1 cellular context compared by ENCODE assay signal in the genomic region with DNA sequence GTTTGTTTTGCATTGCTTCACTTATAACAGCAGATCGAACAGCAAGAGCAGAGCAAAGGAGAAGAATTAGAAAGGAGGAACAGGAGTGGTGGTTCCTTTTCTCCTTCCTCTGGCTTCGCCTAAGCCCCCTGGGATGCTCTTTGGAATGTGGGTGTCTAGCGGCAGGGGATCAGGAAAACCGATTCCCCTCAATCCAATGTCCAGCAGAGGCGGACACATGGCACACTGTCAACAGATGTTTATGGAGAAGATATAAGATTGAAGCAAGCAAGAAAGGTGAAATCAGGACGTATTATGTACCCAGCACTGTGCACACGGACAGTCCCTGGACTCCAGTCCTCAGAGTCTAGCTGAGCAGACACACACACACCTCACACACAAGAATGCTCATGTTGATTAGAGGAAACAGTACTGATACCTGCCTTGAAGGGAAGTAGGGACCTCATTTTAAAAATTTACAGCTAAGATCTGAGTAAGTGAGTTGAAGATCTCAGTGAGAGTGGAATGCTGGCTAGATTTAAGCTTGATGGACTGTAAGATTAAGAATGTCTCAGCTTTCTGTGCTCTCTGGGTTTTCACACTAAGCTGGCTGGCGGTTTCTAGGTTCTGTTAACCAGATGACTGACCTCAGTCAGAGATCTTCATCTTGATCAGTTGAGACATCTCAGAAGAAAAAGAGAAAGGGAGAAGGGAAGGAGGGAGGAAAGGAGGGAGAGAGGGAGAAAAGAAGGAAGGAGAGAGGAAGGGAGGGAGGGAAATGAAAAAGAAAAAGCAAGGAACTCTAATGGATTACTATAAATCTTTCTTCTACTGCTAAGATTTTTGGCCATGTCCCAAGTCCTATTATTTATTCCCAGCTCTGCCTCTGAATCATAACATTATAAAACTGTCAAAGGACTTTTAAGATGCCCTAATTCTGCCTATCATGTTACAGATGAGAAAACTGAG.
A peak's percentile ranks its signal among the peaks of the same experiment; 100 is the strongest.
TF ChIP-seq lines count a peak whose summit lies in the region.

No MANE protein-coding gene starts in this region.

TF ChIP-seq in HEK293, 187 proteins besides CTCF, POLR2A, EP300 and RAD21 (continued from another document and continues in another):
- TF ChIP-seq TSHZ1 (tag by site-specific recombination; IDR thresholded peaks at IDR 0.05; ENCODE audit: borderline replicate concordance): peak; percentile 47; the same call in 1 of the 2 replicates
- TF ChIP-seq, protein P1, sequence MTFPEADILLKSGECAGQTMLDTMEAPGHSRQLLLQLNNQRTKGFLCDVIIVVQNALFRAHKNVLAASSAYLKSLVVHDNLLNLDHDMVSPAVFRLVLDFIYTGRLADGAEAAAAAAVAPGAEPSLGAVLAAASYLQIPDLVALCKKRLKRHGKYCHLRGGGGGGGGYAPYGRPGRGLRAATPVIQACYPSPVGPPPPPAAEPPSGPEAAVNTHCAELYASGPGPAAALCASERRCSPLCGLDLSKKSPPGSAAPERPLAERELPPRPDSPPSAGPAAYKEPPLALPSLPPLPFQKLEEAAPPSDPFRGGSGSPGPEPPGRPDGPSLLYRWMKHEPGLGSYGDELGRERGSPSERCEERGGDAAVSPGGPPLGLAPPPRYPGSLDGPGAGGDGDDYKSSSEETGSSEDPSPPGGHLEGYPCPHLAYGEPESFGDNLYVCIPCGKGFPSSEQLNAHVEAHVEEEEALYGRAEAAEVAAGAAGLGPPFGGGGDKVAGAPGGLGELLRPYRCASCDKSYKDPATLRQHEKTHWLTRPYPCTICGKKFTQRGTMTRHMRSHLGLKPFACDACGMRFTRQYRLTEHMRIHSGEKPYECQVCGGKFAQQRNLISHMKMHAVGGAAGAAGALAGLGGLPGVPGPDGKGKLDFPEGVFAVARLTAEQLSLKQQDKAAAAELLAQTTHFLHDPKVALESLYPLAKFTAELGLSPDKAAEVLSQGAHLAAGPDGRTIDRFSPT (tag by site-specific recombination; IDR thresholded peaks at IDR 0.05): peak; percentile 22; the same call in 1 of the 2 replicates
- peak; percentile 77 for TF ChIP-seq ZEB2 (tag by site-specific recombination; IDR thresholded peaks at IDR 0.05)
- peak; percentile 81 for TF ChIP-seq ZNF843 (tag by site-specific recombination; IDR thresholded peaks at IDR 0.05)
- TF ChIP-seq ZFP69B (tag by site-specific recombination; IDR thresholded peaks at IDR 0.05): 0 out of 2 replicates have a peak, but pooled peaks have one; percentile 33
- no peak for TF ChIP-seq ZNF600 (tag by site-specific recombination; IDR thresholded peaks at IDR 0.05)
- no peak for TF ChIP-seq ZNF692 (tag by site-specific recombination; IDR thresholded peaks at IDR 0.05)
- TF ChIP-seq, protein P2, sequence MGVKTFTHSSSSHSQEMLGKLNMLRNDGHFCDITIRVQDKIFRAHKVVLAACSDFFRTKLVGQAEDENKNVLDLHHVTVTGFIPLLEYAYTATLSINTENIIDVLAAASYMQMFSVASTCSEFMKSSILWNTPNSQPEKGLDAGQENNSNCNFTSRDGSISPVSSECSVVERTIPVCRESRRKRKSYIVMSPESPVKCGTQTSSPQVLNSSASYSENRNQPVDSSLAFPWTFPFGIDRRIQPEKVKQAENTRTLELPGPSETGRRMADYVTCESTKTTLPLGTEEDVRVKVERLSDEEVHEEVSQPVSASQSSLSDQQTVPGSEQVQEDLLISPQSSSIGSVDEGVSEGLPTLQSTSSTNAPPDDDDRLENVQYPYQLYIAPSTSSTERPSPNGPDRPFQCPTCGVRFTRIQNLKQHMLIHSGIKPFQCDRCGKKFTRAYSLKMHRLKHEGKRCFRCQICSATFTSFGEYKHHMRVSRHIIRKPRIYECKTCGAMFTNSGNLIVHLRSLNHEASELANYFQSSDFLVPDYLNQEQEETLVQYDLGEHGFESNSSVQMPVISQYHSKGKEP (tag by site-specific recombination; IDR thresholded peaks at IDR 0.05): peak; percentile 59
- no peak for TF ChIP-seq KLF1 (tag by site-specific recombination; IDR thresholded peaks at IDR 0.05)
- no peak for TF ChIP-seq MEIS1 (CRISPR knock-in tag; IDR thresholded peaks at IDR 0.05; ENCODE audit: borderline replicate concordance)
- TF ChIP-seq ZSCAN30 (tag by site-specific recombination; IDR thresholded peaks at IDR 0.05): peak; percentile 52; the same call in 1 of the 2 replicates
- no peak for TF ChIP-seq ZNF544 (tag by site-specific recombination; IDR thresholded peaks at IDR 0.05)
- TF ChIP-seq FEZF1 (tag by site-specific recombination; IDR thresholded peaks at IDR 0.05): peak; percentile 76
- TF ChIP-seq ZNF302 (tag by site-specific recombination; IDR thresholded peaks at IDR 0.05; ENCODE audit: low read depth): no peak
- no peak for TF ChIP-seq ZNF133 (tag by site-specific recombination; IDR thresholded peaks at IDR 0.05)
- TF ChIP-seq, protein P3, sequence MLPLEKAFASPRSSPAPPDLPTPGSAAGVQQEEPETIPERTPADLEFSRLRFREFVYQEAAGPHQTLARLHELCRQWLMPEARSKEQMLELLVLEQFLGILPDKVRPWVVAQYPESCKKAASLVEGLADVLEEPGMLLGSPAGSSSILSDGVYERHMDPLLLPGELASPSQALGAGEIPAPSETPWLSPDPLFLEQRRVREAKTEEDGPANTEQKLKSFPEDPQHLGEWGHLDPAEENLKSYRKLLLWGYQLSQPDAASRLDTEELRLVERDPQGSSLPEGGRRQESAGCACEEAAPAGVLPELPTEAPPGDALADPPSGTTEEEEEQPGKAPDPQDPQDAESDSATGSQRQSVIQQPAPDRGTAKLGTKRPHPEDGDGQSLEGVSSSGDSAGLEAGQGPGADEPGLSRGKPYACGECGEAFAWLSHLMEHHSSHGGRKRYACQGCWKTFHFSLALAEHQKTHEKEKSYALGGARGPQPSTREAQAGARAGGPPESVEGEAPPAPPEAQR (tag by site-specific recombination; IDR thresholded peaks at IDR 0.05): no peak
- TF ChIP-seq ZNF701 (tag by site-specific recombination; IDR thresholded peaks at IDR 0.05): no peak
- no peak for TF ChIP-seq ZNF777 (tag by site-specific recombination; IDR thresholded peaks at IDR 0.05; ENCODE audit: borderline replicate concordance)
- TF ChIP-seq ZXDB (tag by site-specific recombination; IDR thresholded peaks at IDR 0.05): 0 out of 2 replicates have a peak, but pooled peaks have one; percentile 30
- no peak for TF ChIP-seq KLF10 (tag by site-specific recombination; IDR thresholded peaks at IDR 0.05)
- TF ChIP-seq, protein P4, sequence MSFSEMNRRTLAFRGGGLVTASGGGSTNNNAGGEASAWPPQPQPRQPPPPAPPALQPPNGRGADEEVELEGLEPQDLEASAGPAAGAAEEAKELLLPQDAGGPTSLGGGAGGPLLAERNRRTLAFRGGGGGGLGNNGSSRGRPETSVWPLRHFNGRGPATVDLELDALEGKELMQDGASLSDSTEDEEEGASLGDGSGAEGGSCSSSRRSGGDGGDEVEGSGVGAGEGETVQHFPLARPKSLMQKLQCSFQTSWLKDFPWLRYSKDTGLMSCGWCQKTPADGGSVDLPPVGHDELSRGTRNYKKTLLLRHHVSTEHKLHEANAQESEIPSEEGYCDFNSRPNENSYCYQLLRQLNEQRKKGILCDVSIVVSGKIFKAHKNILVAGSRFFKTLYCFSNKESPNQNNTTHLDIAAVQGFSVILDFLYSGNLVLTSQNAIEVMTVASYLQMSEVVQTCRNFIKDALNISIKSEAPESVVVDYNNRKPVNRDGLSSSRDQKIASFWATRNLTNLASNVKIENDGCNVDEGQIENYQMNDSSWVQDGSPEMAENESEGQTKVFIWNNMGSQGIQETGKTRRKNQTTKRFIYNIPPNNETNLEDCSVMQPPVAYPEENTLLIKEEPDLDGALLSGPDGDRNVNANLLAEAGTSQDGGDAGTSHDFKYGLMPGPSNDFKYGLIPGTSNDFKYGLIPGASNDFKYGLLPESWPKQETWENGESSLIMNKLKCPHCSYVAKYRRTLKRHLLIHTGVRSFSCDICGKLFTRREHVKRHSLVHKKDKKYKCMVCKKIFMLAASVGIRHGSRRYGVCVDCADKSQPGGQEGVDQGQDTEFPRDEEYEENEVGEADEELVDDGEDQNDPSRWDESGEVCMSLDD (tag by site-specific recombination; IDR thresholded peaks at IDR 0.05): no peak
- TF ChIP-seq ZNF501 (tag by site-specific recombination; IDR thresholded peaks at IDR 0.05): peak; percentile 24; the same call in 1 of the 2 replicates
- TF ChIP-seq ZNF398 (tag by site-specific recombination; IDR thresholded peaks at IDR 0.05): peak; percentile 65
- TF ChIP-seq ZNF529 (tag by site-specific recombination; IDR thresholded peaks at IDR 0.05; ENCODE audit: insufficient replicate concordance): no peak
- TF ChIP-seq ZNF266 (tag by site-specific recombination; IDR thresholded peaks at IDR 0.05; ENCODE audit: low read depth): no peak
- TF ChIP-seq, protein P5, sequence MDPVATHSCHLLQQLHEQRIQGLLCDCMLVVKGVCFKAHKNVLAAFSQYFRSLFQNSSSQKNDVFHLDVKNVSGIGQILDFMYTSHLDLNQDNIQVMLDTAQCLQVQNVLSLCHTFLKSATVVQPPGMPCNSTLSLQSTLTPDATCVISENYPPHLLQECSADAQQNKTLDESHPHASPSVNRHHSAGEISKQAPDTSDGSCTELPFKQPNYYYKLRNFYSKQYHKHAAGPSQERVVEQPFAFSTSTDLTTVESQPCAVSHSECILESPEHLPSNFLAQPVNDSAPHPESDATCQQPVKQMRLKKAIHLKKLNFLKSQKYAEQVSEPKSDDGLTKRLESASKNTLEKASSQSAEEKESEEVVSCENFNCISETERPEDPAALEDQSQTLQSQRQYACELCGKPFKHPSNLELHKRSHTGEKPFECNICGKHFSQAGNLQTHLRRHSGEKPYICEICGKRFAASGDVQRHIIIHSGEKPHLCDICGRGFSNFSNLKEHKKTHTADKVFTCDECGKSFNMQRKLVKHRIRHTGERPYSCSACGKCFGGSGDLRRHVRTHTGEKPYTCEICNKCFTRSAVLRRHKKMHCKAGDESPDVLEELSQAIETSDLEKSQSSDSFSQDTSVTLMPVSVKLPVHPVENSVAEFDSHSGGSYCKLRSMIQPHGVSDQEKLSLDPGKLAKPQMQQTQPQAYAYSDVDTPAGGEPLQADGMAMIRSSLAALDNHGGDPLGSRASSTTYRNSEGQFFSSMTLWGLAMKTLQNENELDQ (tag by site-specific recombination; IDR thresholded peaks at IDR 0.05; ENCODE audit: low read depth): no peak
- no peak for TF ChIP-seq ZNF585B (tag by site-specific recombination; IDR thresholded peaks at IDR 0.05)
- TF ChIP-seq MZF1 (tag by site-specific recombination; IDR thresholded peaks at IDR 0.05; ENCODE audit: borderline replicate concordance): peak; percentile 76; the same call in 1 of the 2 replicates
- TF ChIP-seq ZNF391 (tag by site-specific recombination; IDR thresholded peaks at IDR 0.05; ENCODE audit: borderline replicate concordance, low read depth): 0 out of 2 replicates have a peak, but pooled peaks have one; percentile 46
- 0 out of 2 replicates have a peak, but pooled peaks have one; percentile 20 for TF ChIP-seq BCL11B (tag by site-specific recombination; IDR thresholded peaks at IDR 0.05; ENCODE audit: low read depth)
- no peak for TF ChIP-seq ZNF175 (tag by site-specific recombination; IDR thresholded peaks at IDR 0.05)
- peak; percentile 77 for TF ChIP-seq ZBTB17 (tag by site-specific recombination; IDR thresholded peaks at IDR 0.05)
